ENCODE assay signal across 15 cellular contexts in genomic region chr13:98820744-98821371, GRCh38.
DNase-seq lines count a peak whose midpoint lies in the region; ATAC-seq, FAIRE-seq and TF ChIP-seq lines count a peak whose summit lies in the region.
"Had no signal": no experiment of that assay in that cellular context is flagged by ENCODE, and none has a peak within 500 bp of the region (broad histone marks: within the 10 kb centered on the region; RNA-seq: fewer than 3 reads in every experiment).

No MANE protein-coding gene starts in this region.

- no peak overlapping the region for H3K4me2 ChIP-seq in mammary epithelial cell (ENCODE audit: insufficient read depth, low read depth, low read length)

- H3K9ac ChIP-seq in mammary epithelial cell (ENCODE audit: insufficient read depth, low read length), result no peak overlapping the region

- no peak overlapping the region for H2AFZ ChIP-seq in mammary epithelial cell (ENCODE audit: low read depth, low read length)

- TF ChIP-seq POLR2A in breast epithelium (IDR thresholded peaks at IDR 0.05) (no peak), adrenal gland (IDR thresholded peaks at IDR 0.05) (no peak)

- H3K36me3 ChIP-seq in breast epithelium (no peaks in the 10 kb centered on the region), mammary epithelial cell (ENCODE audit: insufficient read depth, low read length) (no peaks in the 10 kb centered on the region), pancreas (no peaks in the 10 kb centered on the region), aorta (ENCODE audit: control insufficient read depth in 1 of 2, insufficient read depth in 2 of 2, low read length in 1 of 2) (peaks cover 0 to 4% of the 10 kb centered on the region in 2 donors), adrenal gland (replicated peaks in 1 of 2) (peaks cover 0 to 8% of the 10 kb centered on the region in 2 donors)

- TF ChIP-seq CTCF in breast epithelium (IDR thresholded peaks at IDR 0.05) (no peak), mammary epithelial cell (conservative IDR thresholded peaks at IDR 0.05 in 1 of 2, IDR thresholded peaks at IDR 0.05 in 1 of 2; ENCODE audit: extremely low read depth in 1 of 2, insufficient read depth in 1 of 2, low read depth in 1 of 2, low read length in 2 of 2) (no peak), pancreas (IDR thresholded peaks at IDR 0.05) (no peak), adrenal gland (IDR thresholded peaks at IDR 0.05) (no peak)

- H3K27ac ChIP-seq in breast epithelium, result peak overlapping the region; percentile 8 to 73
- H3K27ac ChIP-seq in mammary epithelial cell (ENCODE audit: insufficient read depth, low read depth, low read length), result no peak overlapping the region
- H3K27ac ChIP-seq in right cardiac atrium (ENCODE audit: low read length), result peak overlapping the region; percentile 65
- H3K27ac ChIP-seq in pancreas, result peak overlapping the region in 3 of 4 donors; percentile 12 to 60 (median 38)
- peak overlapping the region; percentile 9 to 16 for H3K27ac ChIP-seq in aorta (ENCODE audit: low read depth in 1 of 2, low read length in 2 of 2)
- H3K27ac ChIP-seq in adrenal gland, result peak overlapping the region in 1 of 5 donors; percentile 82

- no peaks in the 10 kb centered on the region for H3K27me3 ChIP-seq in breast epithelium
- no peaks in the 10 kb centered on the region for H3K27me3 ChIP-seq in mammary epithelial cell (ENCODE audit: insufficient read depth, low read length)
- no peaks in the 10 kb centered on the region for H3K27me3 ChIP-seq in right cardiac atrium (ENCODE audit: control insufficient read depth, insufficient read depth)
- H3K27me3 ChIP-seq in pancreas, result no peaks in the 10 kb centered on the region
- no peaks in the 10 kb centered on the region for H3K27me3 ChIP-seq in aorta (ENCODE audit: control insufficient read depth in 1 of 2, insufficient read depth in 2 of 2, low read length in 1 of 2)
- no peaks in the 10 kb centered on the region for H3K27me3 ChIP-seq in adrenal gland

- no TSS peak for BruUV-seq in mammary epithelial cell (replicated peaks; lab: Mats Ljungman, UMichigan)

- H4K20me1 ChIP-seq in mammary epithelial cell (ENCODE audit: insufficient read depth, low read length), result no peaks in the 10 kb centered on the region

- H3K4me3 ChIP-seq in breast epithelium (no peak overlapping the region), mammary epithelial cell (replicated peaks in 1 of 3; ENCODE audit: insufficient read depth in 1 of 3, low read depth in 2 of 3, low read length in 3 of 3) (no peak overlapping the region), right cardiac atrium (ENCODE audit: low read length) (no peak overlapping the region), pancreas (no peak overlapping the region), aorta (ENCODE audit: low read length in 2 of 2) (no peak overlapping the region), adrenal gland (no peak overlapping the region)

- no peaks in the 10 kb centered on the region for H3K9me3 ChIP-seq in breast epithelium
- no peaks in the 10 kb centered on the region for H3K9me3 ChIP-seq in mammary epithelial cell (replicated peaks; ENCODE audit: insufficient read depth, low read length)
- H3K9me3 ChIP-seq in right cardiac atrium (ENCODE audit: control insufficient read depth, low read length), result no peaks in the 10 kb centered on the region
- no peaks in the 10 kb centered on the region for H3K9me3 ChIP-seq in pancreas
- no peaks in the 10 kb centered on the region for H3K9me3 ChIP-seq in aorta (ENCODE audit: control insufficient read depth, low read length)
- H3K9me3 ChIP-seq in adrenal gland (replicated peaks in 1 of 3), result no peaks in the 10 kb centered on the region

- dilution Hi-C loops in mammary epithelial cell (cut with HindIII; ENCODE audit: low sequenced_read_pairs), result no loop called here

- no peaks in the 10 kb centered on the region for H3K79me2 ChIP-seq in mammary epithelial cell (ENCODE audit: insufficient read depth, low read length)

- WGBS in mammary epithelial cell (ENCODE audit: low coverage, missing lambda C conversion rate), result 44% methylated on average over 3 of the region's 3 CpGs
- 59% methylated on average over 3 of the region's 3 CpGs for WGBS in right cardiac atrium
- 87% methylated on average over 3 of the region's 3 CpGs for WGBS in pancreas, 2 donors
- 44 to 51% methylated on average over 3 of the region's 3 CpGs for WGBS in aorta, 2 donors
- 62 to 83% (median 79%) methylated on average over 3 of the region's 3 CpGs for WGBS in adrenal gland, 4 donors

- no peak for DNase-seq in breast epithelium (ENCODE audit: low spot score in 2 of 2)
- DNase-seq in mammary epithelial cell, result no peak
- DNase-seq in right cardiac atrium, result peak in 1 of 3 donors; percentile 28
- DNase-seq in pancreas, result no peak
- no peak for DNase-seq in aorta
- DNase-seq in OCI-M2 (lab: John Stamatoyannopoulos, UW; ENCODE audit: unreplicated experiment), result no peak
- DNase-seq in adrenal gland, result no peak
- DNase-seq: activated CD4-positive, alpha-beta T cell treated with anti-CD3 and anti-CD28 coated beads, Interleukin-2, amount 10 ng/mL, durations not matched to agents 7 days and 5 days; DMS53; hippocampal formation; NCI-H1436; NCI-H2171; stimulated activated CD4-positive, alpha-beta T cell treated with anti-CD3 and anti-CD28 coated beads, Interleukin-4, amount 100 ng/mL, for 1 hour had no signal

- no peaks in the 10 kb centered on the region for H3K4me1 ChIP-seq in breast epithelium
- peaks cover 15% of the 10 kb centered on the region for H3K4me1 ChIP-seq in mammary epithelial cell (ENCODE audit: insufficient read depth, low read length)
- H3K4me1 ChIP-seq in right cardiac atrium (ENCODE audit: control insufficient read depth, insufficient read depth, low read length), result peaks cover 7% of the 10 kb centered on the region
- H3K4me1 ChIP-seq in pancreas, result peaks cover 26 to 40% (median 37%) of the 10 kb centered on the region in 3 donors
- peaks cover 3 to 9% of the 10 kb centered on the region in 2 donors for H3K4me1 ChIP-seq in aorta (ENCODE audit: control insufficient read depth in 1 of 2, insufficient read depth in 2 of 2, low read length in 2 of 2)
- peaks cover 9 to 30% of the 10 kb centered on the region in 2 donors for H3K4me1 ChIP-seq in adrenal gland (replicated peaks in 1 of 2)

- CTCF ChIA-PET in mammary epithelial cell (lab: Charles Lee; ENCODE audit: low non-redundant PET), result no interaction called here

- ATAC-seq in right cardiac atrium, result peak; percentile 13 to 20
- ATAC-seq in pancreas, result no peak
- peak; percentile 27 for ATAC-seq in aorta (ENCODE audit: low FRiP score)
- no peak for ATAC-seq in HG02885 (IDR thresholded peaks at IDR 0.05; ENCODE audit: poor library complexity, unreplicated experiment)

- intact Hi-C loops in breast epithelium (cut with DNase I; ENCODE audit: low total_unique reads), result no loop called here
- intact Hi-C loops in mammary epithelial cell (cut with micrococcal nuclease), result no loop called here
- intact Hi-C loops in right cardiac atrium (cut with DNase I), result no loop called here
- intact Hi-C loops in pancreas (cut with DNase I), result no loop called here
- intact Hi-C loops in aorta (cut with DNase I), result no loop called here
- intact Hi-C loops in adrenal gland (cut with DNase I), result no loop called here

- in situ Hi-C loops in mammary epithelial cell (cut with MboI; ENCODE audit: low sequenced_read_pairs in 2 of 2), result no loop called here

- FAIRE-seq in pancreas (lab: Jason Lieb, UNC), result no peak
- FAIRE-seq: TTC549 had no signal

Comparison
In these comparisons a context has a peak if more than half of its experiments do, and no peak if none do; other contexts are left out.
1. ATAC-seq: peak in right cardiac atrium (2 of 2) and aorta (single experiment); none in pancreas (0 of 4) and HG02885 (single experiment).